14 cellular contexts compared by ENCODE assay signal in genomic region chr2:121698318-121698930, GRCh38. TPM values are rescaled to one million over a fixed set of nuclear protein-coding genes. Genes with fewer than 3 reads are reported as not detected.
DNase-seq lines count a peak whose midpoint lies in the region; ATAC-seq, FAIRE-seq and TF ChIP-seq lines count a peak whose summit lies in the region.
"Had no signal": no experiment of that assay in that cellular context is flagged by ENCODE, and none has a peak within 500 bp of the region (broad histone marks: within the 10 kb centered on the region; RNA-seq: fewer than 3 reads in every experiment).

No MANE protein-coding gene starts in this region.

- TF ChIP-seq CTCF in HepG2 (CRISPR knock-in tag; IDR thresholded peaks at IDR 0.05) (no peak), right lobe of liver (IDR thresholded peaks at IDR 0.05) (no peak), RWPE1 (conservative IDR thresholded peaks at IDR 0.05; ENCODE audit: low read depth) (no peak), astrocyte (IDR thresholded peaks at IDR 0.05; ENCODE audit: insufficient read depth, low read depth, low read length) (no peak), esophagus muscularis mucosa (IDR thresholded peaks at IDR 0.05) (no peak)

- no peaks in the 10 kb centered on the region for H3K9me3 Mint-ChIP-seq in astrocyte (ENCODE audit: unreplicated experiment)

- intact Hi-C loops in HepG2 (cut with micrococcal nuclease; ENCODE audit: unreplicated experiment) (no loop called here), right lobe of liver (cut with DNase I) (no loop called here), esophagus muscularis mucosa (cut with DNase I) (no loop called here)

- H3K4me3 ChIP-seq in HepG2 (replicated peaks in 1 of 3; ENCODE audit: insufficient read depth in 1 of 3, low read depth in 2 of 3, low read length in 3 of 3): no peak overlapping the region
- no peak overlapping the region for H3K4me3 ChIP-seq in right lobe of liver
- no peak overlapping the region for H3K4me3 ChIP-seq in astrocyte (ENCODE audit: insufficient read depth, low read depth, low read length)
- no peak overlapping the region for H3K4me3 ChIP-seq in esophagus muscularis mucosa
- H3K4me3 ChIP-seq: upper lobe of left lung had no signal

- no peak for TF ChIP-seq EP300 in HepG2 (IDR thresholded peaks at IDR 0.05; ENCODE audit: low read depth in 2 of 2, low read length in 2 of 2)
- TF ChIP-seq EP300 in HepG2 (CRISPR knock-in tag; IDR thresholded peaks at IDR 0.05; ENCODE audit: borderline replicate concordance): no peak
- TF ChIP-seq EP300 in esophagus muscularis mucosa (IDR thresholded peaks at IDR 0.05): no peak

- no peak overlapping the region for H3K4me2 ChIP-seq in HepG2 (ENCODE audit: low read depth, low read length)
- no peak overlapping the region for H3K4me2 ChIP-seq in astrocyte (ENCODE audit: low read length)

- in situ Hi-C loops in HepG2 (cut with HindIII; ENCODE audit: extremely low pct_ligation_motif_present, low pct_unique_long_range_greater_than_20kb): no loop called here

- H3K4me1 Mint-ChIP-seq in astrocyte (ENCODE audit: low read depth, unreplicated experiment): peaks cover 43% of the 10 kb centered on the region

- FAIRE-seq in HepG2 (lab: Jason Lieb, UNC) (no peak), astrocyte (lab: Jason Lieb, UNC) (no peak)
- FAIRE-seq: bronchial epithelial cell, endometrium had no signal

- no peak overlapping the region for H3K27ac ChIP-seq in HepG2 (ENCODE audit: extremely low read length, insufficient read depth, low read length)
- no peak overlapping the region for H3K27ac ChIP-seq in right lobe of liver
- H3K27ac ChIP-seq in RWPE1: peak overlapping the region; percentile 85
- H3K27ac ChIP-seq in astrocyte (ENCODE audit: low read depth, low read length): no peak overlapping the region
- no peak overlapping the region for H3K27ac ChIP-seq in esophagus muscularis mucosa (replicated peaks in 1 of 4)

- ATAC-seq in HepG2 (no peak), right lobe of liver (no peak), GM18520 (IDR thresholded peaks at IDR 0.05; ENCODE audit: unreplicated experiment) (no peak), GM21786 (IDR thresholded peaks at IDR 0.05; ENCODE audit: unreplicated experiment) (no peak)

- no peaks in the 10 kb centered on the region for H3K27me3 Mint-ChIP-seq in astrocyte (ENCODE audit: low read depth, unreplicated experiment)

- no peaks in the 10 kb centered on the region for H3K9me3 ChIP-seq in HepG2 (ENCODE audit: low read length)
- no peaks in the 10 kb centered on the region for H3K9me3 ChIP-seq in right lobe of liver
- no peaks in the 10 kb centered on the region for H3K9me3 ChIP-seq in astrocyte (ENCODE audit: insufficient read depth, low read depth, low read length)
- no peaks in the 10 kb centered on the region for H3K9me3 ChIP-seq in esophagus muscularis mucosa
- H3K9me3 ChIP-seq: upper lobe of left lung had no signal

- no peaks in the 10 kb centered on the region for H3K79me2 ChIP-seq in HepG2 (ENCODE audit: insufficient read depth, low read length)
- no peaks in the 10 kb centered on the region for H3K79me2 ChIP-seq in astrocyte (ENCODE audit: insufficient read depth, low read length)

- TF ChIP-seq POLR2A in HepG2 (IDR thresholded peaks at IDR 0.05; ENCODE audit: insufficient read depth in 1 of 2, low read depth in 2 of 2, low read length in 2 of 2) (no peak), right lobe of liver (IDR thresholded peaks at IDR 0.05) (no peak), esophagus muscularis mucosa (IDR thresholded peaks at IDR 0.05; ENCODE audit: low read depth) (no peak)

- H3K36me3 Mint-ChIP-seq in astrocyte (ENCODE audit: low read depth, unreplicated experiment): no peaks in the 10 kb centered on the region

- no peak for DNase-seq in HepG2 (ENCODE audit: low spot score)
- DNase-seq in right lobe of liver: no peak
- DNase-seq in RWPE1 (ENCODE audit: low spot score): no peak
- DNase-seq in astrocyte (ENCODE audit: low read depth): no peak
- no peak for DNase-seq in dermis blood vessel endothelial cell
- DNase-seq in esophagus muscularis mucosa (ENCODE audit: extremely low spot score): no peak
- DNase-seq: DND-41, islet precursor cell, NCI-H510A had no signal

- WGBS in HepG2 (ENCODE audit: low lambda C conversion rate): 60% methylated on average over 11 of the region's 11 CpGs
- WGBS in right lobe of liver (ENCODE audit: insufficient coverage, low coverage, low lambda C conversion rate, missing lambda C conversion rate): 69% methylated on average over 7 of the region's 11 CpGs
- WGBS in esophagus muscularis mucosa: 85% methylated on average over 11 of the region's 11 CpGs

- BruUV-seq in HepG2 (replicated peaks; lab: Mats Ljungman, UMichigan): no TSS peak

- CTCF ChIA-PET in HepG2 (lab: Yijun Ruan, JAX; ENCODE audit: low intra/inter-chr PET ratio, low total read pairs) (no interaction called here), RWPE1 (lab: Yijun Ruan, JAX) (no interaction called here)

- H2AFZ ChIP-seq in HepG2 (ENCODE audit: low read length) (no peak overlapping the region), astrocyte (ENCODE audit: low read depth, low read length) (no peak overlapping the region)

- H3K27ac Mint-ChIP-seq in astrocyte (ENCODE audit: unreplicated experiment): no peak overlapping the region

- no peaks in the 10 kb centered on the region for H4K20me1 ChIP-seq in HepG2 (ENCODE audit: insufficient read depth, low read length)
- no peaks in the 10 kb centered on the region for H4K20me1 ChIP-seq in astrocyte (ENCODE audit: insufficient read depth, low read length)

- peak overlapping the region; percentile 45 for H3K4me3 Mint-ChIP-seq in astrocyte (ENCODE audit: unreplicated experiment)

- POLR2A ChIA-PET in HepG2 (lab: Yijun Ruan, JAX) (interaction anchor here (5.9 kb wide), 1 partner anchor 49 kb away, joined by 34 read pairs; the partner anchor contains the start of gene CLASP1), RWPE1 (lab: Yijun Ruan, JAX; ENCODE audit: low non-redundant PET) (interaction anchor here (1.1 kb wide), 1 partner anchor 48 kb away, joined by 4 read pairs; no protein-coding TSS in a partner anchor)

- H3K4me1 ChIP-seq in HepG2 (ENCODE audit: insufficient read depth, low read length) (peaks cover 54% of the 10 kb centered on the region), right lobe of liver (no peaks in the 10 kb centered on the region), astrocyte (ENCODE audit: insufficient read depth, low read length) (peaks cover 29% of the 10 kb centered on the region), esophagus muscularis mucosa (peaks cover 14 to 54% (median 52%) of the 10 kb centered on the region in 4 donors)

- H3K36me3 ChIP-seq in HepG2 (replicated peaks in 1 of 2; ENCODE audit: control insufficient read depth in 1 of 2, insufficient read depth in 2 of 2, low read length in 2 of 2) (no peaks in the 10 kb centered on the region), right lobe of liver (no peaks in the 10 kb centered on the region), astrocyte (ENCODE audit: insufficient read depth, low read length) (no peaks in the 10 kb centered on the region), esophagus muscularis mucosa (no peaks in the 10 kb centered on the region)
- H3K36me3 ChIP-seq: upper lobe of left lung had no signal

- H3K9ac ChIP-seq in HepG2 (ENCODE audit: insufficient read depth, low read depth, low read length): no peak overlapping the region
- no peak overlapping the region for H3K9ac ChIP-seq in astrocyte (ENCODE audit: low read length)

- TF ChIP-seq RAD21 in HepG2 (CRISPR knock-in tag; IDR thresholded peaks at IDR 0.05): no peak

- H3K27me3 ChIP-seq in HepG2 (ENCODE audit: control insufficient read depth in 1 of 2, insufficient read depth in 2 of 2, low read length in 2 of 2) (no peaks in the 10 kb centered on the region; a peak in 1 of 5 replicates), right lobe of liver (no peaks in the 10 kb centered on the region), astrocyte (ENCODE audit: insufficient read depth, low read length) (no peaks in the 10 kb centered on the region), esophagus muscularis mucosa (no peaks in the 10 kb centered on the region)
- H3K27me3 ChIP-seq: upper lobe of left lung had no signal

RNA-seq across cellular contexts. Expression of gene NIFK, which starts 38.3 kb away (rescaled TPM):
- total RNA-seq in HepG2 (2016; rRNA removed; fragmentation: Illumina TruSeq; extraction: Trizol) (105 and 178 TPM in 2 replicates), right lobe of liver (10 to 100 TPM; 13.9 to 37.7 (median 27.2) TPM), astrocyte (66.7 and 75.0 TPM in 2 replicates), dermis blood vessel endothelial cell (45.1 and 75.9 TPM in 2 replicates), esophagus muscularis mucosa (10 to 100 TPM; 19.8 to 56.5 (median 28.5) TPM)
- total RNA-seq in HepG2 (2016; cell fraction: cytosol; rRNA removed; fragmentation: Illumina TruSeq; extraction: Trizol; ENCODE audit: low read depth): 18.3 and 18.6 TPM in 2 replicates
- total RNA-seq in HepG2 (2016; cell fraction: insoluble cytoplasmic fraction; rRNA removed; fragmentation: Illumina TruSeq; extraction: Trizol): 106 and 182 TPM in 2 replicates
- 33.2 and 34.0 TPM in 2 replicates for total RNA-seq in HepG2 (2016; cell fraction: membrane; rRNA removed; fragmentation: Illumina TruSeq; extraction: Trizol)
- total RNA-seq in HepG2 (2016; cell fraction: nucleus; rRNA removed; fragmentation: Illumina TruSeq; extraction: Trizol): 39.8 and 54.5 TPM in 2 replicates
- 14.9 and 19.6 TPM in 2 replicates for polyA plus RNA-seq in HepG2 (2011; rRNA removed)
- polyA plus RNA-seq in HepG2 (2011; cell fraction: cytosol; rRNA removed): 9.0 and 13.7 TPM in 2 replicates
- 5.2 and 12.4 TPM in 2 replicates for polyA plus RNA-seq in HepG2 (2011; cell fraction: nucleus; rRNA removed)
- 39.3 and 65.4 TPM in 2 replicates for polyA plus RNA-seq in HepG2 (2012)
- 14.4 and 19.1 TPM in 2 replicates for polyA plus RNA-seq in HepG2 (2016; cell fraction: cytosol; fragmentation: Illumina TruSeq; extraction: Trizol; ENCODE audit: low read depth)
- polyA plus RNA-seq in HepG2 (2016; cell fraction: insoluble cytoplasmic fraction; fragmentation: Illumina TruSeq; extraction: Trizol; ENCODE audit: low read depth): 191 and 215 TPM in 2 replicates
- polyA plus RNA-seq in HepG2 (2016; cell fraction: membrane; fragmentation: Illumina TruSeq; extraction: Trizol; ENCODE audit: low read depth): 25.3 and 26.0 TPM in 2 replicates
- polyA plus RNA-seq in HepG2 (2016; cell fraction: nucleus; fragmentation: Illumina TruSeq; extraction: Trizol; ENCODE audit: insufficient read depth, low read depth): 82.1 and 84.7 TPM in 2 replicates
- 9.1 and 13.2 TPM in 2 replicates for polyA minus RNA-seq in HepG2 (2011; rRNA and poly(A)+ RNA removed; ENCODE audit: low replicate concordance)
- polyA minus RNA-seq in HepG2 (2011; cell fraction: cytosol; rRNA and poly(A)+ RNA removed): 8.3 and 8.9 TPM in 2 replicates
- polyA minus RNA-seq in HepG2 (2011; cell fraction: nucleus; rRNA and poly(A)+ RNA removed): 15.1 and 22.1 TPM in 2 replicates

RNA-seq across cellular contexts. Expression of gene CLASP1, which starts 49.2 kb away (rescaled TPM):
- total RNA-seq in HepG2 (2016; rRNA removed; fragmentation: Illumina TruSeq; extraction: Trizol): 47.9 and 63.6 TPM in 2 replicates
- total RNA-seq in HepG2 (2016; cell fraction: cytosol; rRNA removed; fragmentation: Illumina TruSeq; extraction: Trizol; ENCODE audit: low read depth): 24.7 and 26.3 TPM in 2 replicates
- total RNA-seq in HepG2 (2016; cell fraction: insoluble cytoplasmic fraction; rRNA removed; fragmentation: Illumina TruSeq; extraction: Trizol): 46.4 and 58.7 TPM in 2 replicates
- 21.5 and 29.4 TPM in 2 replicates for total RNA-seq in HepG2 (2016; cell fraction: membrane; rRNA removed; fragmentation: Illumina TruSeq; extraction: Trizol)
- total RNA-seq in HepG2 (2016; cell fraction: nucleus; rRNA removed; fragmentation: Illumina TruSeq; extraction: Trizol): 111 and 117 TPM in 2 replicates
- 9.4 and 11.7 TPM in 2 replicates for polyA plus RNA-seq in HepG2 (2011; rRNA removed)
- 4.0 and 4.5 TPM in 2 replicates for polyA plus RNA-seq in HepG2 (2011; cell fraction: cytosol; rRNA removed)
- polyA plus RNA-seq in HepG2 (2011; cell fraction: nucleus; rRNA removed): 52.6 and 54.9 TPM in 2 replicates
- polyA plus RNA-seq in HepG2 (2012): 33.3 and 40.1 TPM in 2 replicates
- polyA plus RNA-seq in HepG2 (2016; cell fraction: cytosol; fragmentation: Illumina TruSeq; extraction: Trizol; ENCODE audit: low read depth): 0.78 and 1.2 TPM in 2 replicates
- 21.9 and 26.0 TPM in 2 replicates for polyA plus RNA-seq in HepG2 (2016; cell fraction: insoluble cytoplasmic fraction; fragmentation: Illumina TruSeq; extraction: Trizol; ENCODE audit: low read depth)
- 3.2 and 4.0 TPM in 2 replicates for polyA plus RNA-seq in HepG2 (2016; cell fraction: membrane; fragmentation: Illumina TruSeq; extraction: Trizol; ENCODE audit: low read depth)
- polyA plus RNA-seq in HepG2 (2016; cell fraction: nucleus; fragmentation: Illumina TruSeq; extraction: Trizol; ENCODE audit: insufficient read depth, low read depth): 56.7 and 58.9 TPM in 2 replicates
- polyA minus RNA-seq in HepG2 (2011; rRNA and poly(A)+ RNA removed; ENCODE audit: low replicate concordance): 22.8 and 49.1 TPM in 2 replicates
- 20.9 and 21.4 TPM in 2 replicates for polyA minus RNA-seq in HepG2 (2011; cell fraction: cytosol; rRNA and poly(A)+ RNA removed)
- polyA minus RNA-seq in HepG2 (2011; cell fraction: nucleus; rRNA and poly(A)+ RNA removed): 240 and 255 TPM in 2 replicates
- total RNA-seq in right lobe of liver: 10 to 100 TPM; 19.7 to 32.4 (median 24.1) TPM
- 50.6 and 56.7 TPM in 2 replicates for total RNA-seq in astrocyte
- 51.9 and 67.7 TPM in 2 replicates for total RNA-seq in dermis blood vessel endothelial cell
- 10 to 100 TPM; 62.6 to 78.6 (median 70.5) TPM for total RNA-seq in esophagus muscularis mucosa

RNA-seq across cellular contexts. Expression of gene TSN, which starts 57.0 kb away (rescaled TPM):
- 115 and 159 TPM in 2 replicates for total RNA-seq in HepG2 (2016; rRNA removed; fragmentation: Illumina TruSeq; extraction: Trizol)
- 17.2 and 22.2 TPM in 2 replicates for total RNA-seq in HepG2 (2016; cell fraction: cytosol; rRNA removed; fragmentation: Illumina TruSeq; extraction: Trizol; ENCODE audit: low read depth)
- 120 and 171 TPM in 2 replicates for total RNA-seq in HepG2 (2016; cell fraction: insoluble cytoplasmic fraction; rRNA removed; fragmentation: Illumina TruSeq; extraction: Trizol)
- total RNA-seq in HepG2 (2016; cell fraction: membrane; rRNA removed; fragmentation: Illumina TruSeq; extraction: Trizol): 42.8 and 45.0 TPM in 2 replicates
- 62.1 and 67.2 TPM in 2 replicates for total RNA-seq in HepG2 (2016; cell fraction: nucleus; rRNA removed; fragmentation: Illumina TruSeq; extraction: Trizol)
- polyA plus RNA-seq in HepG2 (2011; rRNA removed): 45.0 and 56.4 TPM in 2 replicates
- polyA plus RNA-seq in HepG2 (2011; cell fraction: cytosol; rRNA removed): 33.3 and 47.8 TPM in 2 replicates
- polyA plus RNA-seq in HepG2 (2011; cell fraction: nucleus; rRNA removed): 11.7 and 15.2 TPM in 2 replicates
- 45.8 and 66.2 TPM in 2 replicates for polyA plus RNA-seq in HepG2 (2012)
- polyA plus RNA-seq in HepG2 (2016; cell fraction: cytosol; fragmentation: Illumina TruSeq; extraction: Trizol; ENCODE audit: low read depth): 9.2 and 9.7 TPM in 2 replicates
- polyA plus RNA-seq in HepG2 (2016; cell fraction: insoluble cytoplasmic fraction; fragmentation: Illumina TruSeq; extraction: Trizol; ENCODE audit: low read depth): 138 and 143 TPM in 2 replicates
- polyA plus RNA-seq in HepG2 (2016; cell fraction: membrane; fragmentation: Illumina TruSeq; extraction: Trizol; ENCODE audit: low read depth): 24.1 and 24.3 TPM in 2 replicates
- 77.1 and 79.4 TPM in 2 replicates for polyA plus RNA-seq in HepG2 (2016; cell fraction: nucleus; fragmentation: Illumina TruSeq; extraction: Trizol; ENCODE audit: insufficient read depth, low read depth)
- polyA minus RNA-seq in HepG2 (2011; rRNA and poly(A)+ RNA removed; ENCODE audit: low replicate concordance): 36.2 and 43.1 TPM in 2 replicates
- 47.0 and 54.1 TPM in 2 replicates for polyA minus RNA-seq in HepG2 (2011; cell fraction: cytosol; rRNA and poly(A)+ RNA removed)
- 51.5 and 60.0 TPM in 2 replicates for polyA minus RNA-seq in HepG2 (2011; cell fraction: nucleus; rRNA and poly(A)+ RNA removed)
- total RNA-seq in right lobe of liver: 10 to 100 TPM; 22.5 to 38.1 (median 27.5) TPM
- total RNA-seq in astrocyte: 60.3 and 68.2 TPM in 2 replicates
- total RNA-seq in dermis blood vessel endothelial cell: 105 and 115 TPM in 2 replicates
- total RNA-seq in esophagus muscularis mucosa: 10 to 100 TPM; 24.5 to 33.6 (median 26.3) TPM
